ENCODE assay signal across 21 cellular contexts in the genomic region with DNA sequence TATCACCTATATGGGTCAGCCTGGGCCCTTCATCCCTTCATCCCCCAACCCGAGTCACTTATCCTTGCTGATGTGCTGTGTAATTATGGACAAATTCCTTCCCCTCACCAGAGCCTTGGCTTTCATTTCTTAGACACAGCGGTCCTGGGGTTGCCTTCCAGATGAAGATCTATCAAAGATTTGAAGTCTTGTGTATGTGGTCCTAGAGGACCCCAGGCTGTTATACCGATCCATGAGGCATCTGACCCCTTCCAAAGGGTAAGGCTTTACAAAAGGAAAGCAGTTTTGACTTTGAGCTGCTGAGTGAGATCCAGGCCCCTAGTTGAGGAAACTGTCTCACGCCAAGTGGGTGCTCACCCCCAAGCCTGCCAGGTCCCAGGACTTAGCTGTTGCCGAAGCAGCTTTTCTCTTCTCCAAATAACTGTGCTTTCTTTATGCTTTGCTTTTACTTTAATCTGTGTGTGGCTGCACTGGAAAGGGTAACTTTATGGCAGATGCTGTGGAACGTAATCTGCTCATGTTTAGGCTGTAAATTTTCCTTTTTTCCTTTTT. TPM values are rescaled to one million over a fixed set of nuclear protein-coding genes. Genes with fewer than 3 reads are reported as not detected.
A peak's percentile ranks its signal among the peaks of the same experiment; 100 is the strongest.
DNase-seq lines count a peak whose midpoint lies in the region; ATAC-seq and TF ChIP-seq lines count a peak whose summit lies in the region.
"Had no signal": no experiment of that assay in that cellular context is flagged by ENCODE, and none has a peak within 500 bp of the region (broad histone marks: within the 10 kb centered on the region; RNA-seq: fewer than 3 reads in every experiment).

No MANE protein-coding gene starts in this region.

- no peak overlapping the region for H3K4me3 Mint-ChIP-seq in activated T-cell treated with anti-CD3 and anti-CD28 coated beads, Interleukin-2, amount 50 U/mL, for 24 hours
- H3K4me3 Mint-ChIP-seq in activated T-cell treated with anti-CD3 and anti-CD28 coated beads, Interleukin-2, amount 50 U/mL, for 4 hours = no peak overlapping the region
- no peak overlapping the region for H3K4me3 Mint-ChIP-seq in T-helper 17 cell
- H3K4me3 Mint-ChIP-seq: CD4-positive, CD25-positive, alpha-beta regulatory T cell had no signal

- no peak for TF ChIP-seq CTCF in testis (IDR thresholded peaks at IDR 0.05)

- no peak overlapping the region for H3K27ac ChIP-seq in testis
- H3K27ac ChIP-seq: Peyer's patch had no signal

- intact Hi-C loops in testis (cut with DNase I; ENCODE audit: low total_unique reads) = no loop called here

- H3K4me1 Mint-ChIP-seq in activated T-cell treated with anti-CD3 and anti-CD28 coated beads, Interleukin-2, amount 50 U/mL, for 24 hours (ENCODE audit: low read depth) = peaks cover 43% of the 10 kb centered on the region
- peaks cover 26% of the 10 kb centered on the region for H3K4me1 Mint-ChIP-seq in activated T-cell treated with anti-CD3 and anti-CD28 coated beads, Interleukin-2, amount 50 U/mL, for 4 hours (ENCODE audit: low read depth)
- peaks cover 20% of the 10 kb centered on the region for H3K4me1 Mint-ChIP-seq in T-helper 17 cell

- peaks cover 2% of the 10 kb centered on the region for H3K36me3 Mint-ChIP-seq in activated T-cell treated with anti-CD3 and anti-CD28 coated beads, Interleukin-2, amount 50 U/mL, for 24 hours (ENCODE audit: low read depth)
- H3K36me3 Mint-ChIP-seq in activated T-cell treated with anti-CD3 and anti-CD28 coated beads, Interleukin-2, amount 50 U/mL, for 4 hours (ENCODE audit: insufficient read depth) = peaks cover 14% of the 10 kb centered on the region
- H3K36me3 Mint-ChIP-seq in T-helper 17 cell (ENCODE audit: low read depth) = peaks cover 2% of the 10 kb centered on the region

- H3K9me3 ChIP-seq in T-helper 17 cell (ENCODE audit: control insufficient read depth, low read length, poor library complexity, severe bottlenecking) = no peaks in the 10 kb centered on the region
- no peaks in the 10 kb centered on the region for H3K9me3 ChIP-seq in testis
- H3K9me3 ChIP-seq: HAP-1, Peyer's patch had no signal

- no peak overlapping the region for H3K27ac Mint-ChIP-seq in activated T-cell treated with anti-CD3 and anti-CD28 coated beads, Interleukin-2, amount 50 U/mL, for 24 hours
- H3K27ac Mint-ChIP-seq in T-helper 17 cell = peak overlapping the region; percentile 67

- no peak overlapping the region for H3K4me3 ChIP-seq in testis
- H3K4me3 ChIP-seq: GM12878, HAP-1, Peyer's patch had no signal

- H3K4me1 ChIP-seq in testis = peaks cover 11% of the 10 kb centered on the region
- H3K4me1 ChIP-seq: HAP-1 had no signal

- 89 to 92% methylated on average over 6 of the region's 6 CpGs for WGBS in testis, 2 donors

- no peaks in the 10 kb centered on the region for H3K36me3 ChIP-seq in testis (ENCODE audit: low read depth, missing control alignments)
- H3K36me3 ChIP-seq: HAP-1, Peyer's patch had no signal

- no peak for ATAC-seq in activated T-cell treated with anti-CD3 and anti-CD28 coated beads, Interleukin-2, amount 50 U/mL, for 4 hours
- ATAC-seq in T-helper 17 cell (no peak), HG02870 (IDR thresholded peaks at IDR 0.05; ENCODE audit: unreplicated experiment) (no peak)
- ATAC-seq: GM12878 had no signal

- TF ChIP-seq POLR2A in testis (IDR thresholded peaks at IDR 0.05) = no peak

- DNase-seq in activated T-cell treated with anti-CD3 and anti-CD28 coated beads, Interleukin-2, amount 50 U/mL, for 24 hours = peak; percentile 7
- DNase-seq in activated T-cell treated with anti-CD3 and anti-CD28 coated beads, Interleukin-2, amount 50 U/mL, for 4 hours = no peak
- DNase-seq in T-helper 17 cell = no peak
- DNase-seq in mesenteric fat pad (ENCODE audit: low spot score) = peak; percentile 68
- peak; percentile 7 for DNase-seq in testis
- no peak for DNase-seq in GDM1 (lab: John Stamatoyannopoulos, UW)
- no peak for DNase-seq in NCI-H187 (lab: John Stamatoyannopoulos, UW)
- DNase-seq: CD4-positive, CD25-positive, alpha-beta regulatory T cell; COR-L47; DMS79; KG1; NCI-H1092; NCI-H1436 treated with DMSO at 0.1 percent for 48 hours; NCI-H2029 treated with DMSO at 0.1 percent for 48 hours; NCI-H226; NCI-H510A treated with DMSO at 0.1 percent for 48 hours; NCI-H748 treated with DMSO at 0.1 percent for 48 hours; Peyer's patch had no signal

- no peaks in the 10 kb centered on the region for H3K27me3 Mint-ChIP-seq in activated T-cell treated with anti-CD3 and anti-CD28 coated beads, Interleukin-2, amount 50 U/mL, for 24 hours
- H3K27me3 Mint-ChIP-seq in activated T-cell treated with anti-CD3 and anti-CD28 coated beads, Interleukin-2, amount 50 U/mL, for 4 hours (ENCODE audit: low read depth) = no peaks in the 10 kb centered on the region
- H3K27me3 Mint-ChIP-seq in T-helper 17 cell = no peaks in the 10 kb centered on the region
- H3K27me3 Mint-ChIP-seq: CD4-positive, CD25-positive, alpha-beta regulatory T cell had no signal

- H3K9me3 Mint-ChIP-seq in activated T-cell treated with anti-CD3 and anti-CD28 coated beads, Interleukin-2, amount 50 U/mL, for 24 hours = no peaks in the 10 kb centered on the region
- H3K9me3 Mint-ChIP-seq in activated T-cell treated with anti-CD3 and anti-CD28 coated beads, Interleukin-2, amount 50 U/mL, for 4 hours = no peaks in the 10 kb centered on the region
- H3K9me3 Mint-ChIP-seq: CD4-positive, CD25-positive, alpha-beta regulatory T cell had no signal

- no peaks in the 10 kb centered on the region for H3K27me3 ChIP-seq in testis
- H3K27me3 ChIP-seq: Peyer's patch had no signal

RNA-seq across cellular contexts. Expression of gene MAN1C1, which starts 37.6 kb away (rescaled TPM):
- 1 to 10 TPM; 2.7 to 5.7 (median 3.1) TPM for total RNA-seq in activated T-cell treated with anti-CD3 and anti-CD28 coated beads, Interleukin-2, amount 50 U/mL, for 4 hours
- total RNA-seq in T-helper 17 cell (10 to 100 TPM; 16.9 to 27.3 TPM), mesenteric fat pad (21.9 TPM), testis (10 to 100 TPM; 12.8 to 21.1 TPM)
- polyA plus RNA-seq in testis (ENCODE audit: insufficient read depth, low read depth, low replicate concordance) = 14.8 TPM

Comparison
In these comparisons a context has a peak if more than half of its experiments do, and no peak if none do; other contexts are left out.
1. DNase-seq: peak in activated T-cell treated with anti-CD3 and anti-CD28 coated beads, Interleukin-2, amount 50 U/mL, for 24 hours (single experiment), mesenteric fat pad (single experiment) and testis (single experiment); none in activated T-cell treated with anti-CD3 and anti-CD28 coated beads, Interleukin-2, amount 50 U/mL, for 4 hours (single experiment), T-helper 17 cell (0 of 3), GDM1 (single experiment) and NCI-H187 (0 of 2).